In the genomic region with DNA sequence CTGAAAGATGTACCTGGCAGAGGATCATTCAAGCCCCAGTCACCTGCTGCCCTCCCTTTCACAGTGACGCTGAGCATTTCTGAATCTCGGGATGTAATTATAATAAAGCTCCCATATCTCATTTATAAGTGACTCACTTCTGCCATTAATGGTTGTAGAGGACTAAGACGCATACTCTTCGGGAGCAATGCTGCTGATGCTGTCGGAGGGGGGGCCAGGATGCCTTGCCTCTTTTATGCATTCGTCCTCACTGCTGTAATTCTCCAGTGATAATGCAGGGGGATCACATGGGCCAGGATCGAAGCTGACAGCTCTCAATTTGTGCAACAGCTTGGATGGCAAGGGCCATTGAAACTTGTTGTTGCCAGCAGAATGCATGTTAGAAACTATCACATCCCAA, we compare ENCODE assay signal across 18 cellular contexts. TPM values are rescaled to one million over a fixed set of nuclear protein-coding genes. Genes with fewer than 3 reads are reported as not detected.
A peak's percentile ranks its signal among the peaks of the same experiment; 100 is the strongest.
DNase-seq lines count a peak whose midpoint lies in the region; ATAC-seq and TF ChIP-seq lines count a peak whose summit lies in the region.
"Had no signal": no experiment of that assay in that cellular context is flagged by ENCODE, and none has a peak within 500 bp of the region (broad histone marks: within the 10 kb centered on the region; RNA-seq: fewer than 3 reads in every experiment).

No MANE protein-coding gene starts in this region.

- TF ChIP-seq CTCF in epithelial cell of proximal tubule (conservative IDR thresholded peaks at IDR 0.05; ENCODE audit: low read depth, low read length) (no peak), spleen (IDR thresholded peaks at IDR 0.05 in 8 of 11, conservative IDR thresholded peaks at IDR 0.05 in 3 of 11) (no peak)

- ATAC-seq in SK-N-SH treated with all-trans-retinoic acid at 6 μM for 48 hours = no peak
- no peak for ATAC-seq in GM21447 (IDR thresholded peaks at IDR 0.05; ENCODE audit: unreplicated experiment)
- ATAC-seq: CD8-positive, alpha-beta T cell had no signal

- DNase-seq in NCI-H69 (lab: John Stamatoyannopoulos, UW) (peak; percentile 14), epithelial cell of proximal tubule (ENCODE audit: low read depth) (no peak), spleen (peak; percentile 1), NCI-H128 (lab: John Stamatoyannopoulos, UW; ENCODE audit: unreplicated experiment) (no peak), NCI-H774 (lab: John Stamatoyannopoulos, UW) (no peak), NCI-H82 treated with DMSO at 0.1 percent for 48 hours (lab: John Stamatoyannopoulos, UW; ENCODE audit: unreplicated experiment) (no peak)
- DNase-seq: Caco-2; CD4-positive, CD25-positive, alpha-beta regulatory T cell; CD8-positive, alpha-beta T cell; DMS153; DND-41; GOT3; HFFc6 had no signal

- intact Hi-C loops in spleen (cut with DNase I; ENCODE audit: low total_unique reads) = no loop called here

- TF ChIP-seq POLR2A in spleen (IDR thresholded peaks at IDR 0.05) = no peak

- H3K36me3 ChIP-seq in spleen = no peaks in the 10 kb centered on the region
- H3K36me3 ChIP-seq: BLaER1, HAP-1 had no signal

- no peaks in the 10 kb centered on the region for H3K9me3 ChIP-seq in spleen
- H3K9me3 ChIP-seq: BLaER1, Caco-2, HAP-1 had no signal

- H3K27me3 ChIP-seq in spleen (replicated peaks in 1 of 7) = peaks cover 0 to 78% (median 26%) of the 10 kb centered on the region in 7 donors

- peaks cover 0 to 35% (median 16%) of the 10 kb centered on the region in 6 donors for H3K4me1 ChIP-seq in spleen
- H3K4me1 ChIP-seq: Caco-2, HAP-1 had no signal

- WGBS in spleen, 5 donors = 84 to 91% (median 86%) methylated on average over 7 of the region's 7 CpGs

- H3K27ac ChIP-seq in spleen = no peak overlapping the region
- H3K27ac ChIP-seq: BLaER1, C4-2B had no signal

- H3K4me3 ChIP-seq in epithelial cell of proximal tubule (ENCODE audit: low read depth, low read length) (peak overlapping the region; percentile 91), spleen (no peak overlapping the region)
- H3K4me3 ChIP-seq: BLaER1, HAP-1 had no signal

TF ChIP-seq in SK-N-SH treated with all-trans-retinoic acid at 6 μM for 48 hours, 23 proteins besides CTCF, POLR2A, EP300 and RAD21:
- TF ChIP-seq RARB (CRISPR knock-in tag; IDR thresholded peaks at IDR 0.05) (no peak), ISL1 (CRISPR knock-in tag; IDR thresholded peaks at IDR 0.05) (peak; percentile 38; the same call in 1 of the 2 replicates)

RNA-seq across cellular contexts. Expression of a gene that starts 3.1 kb away (rescaled TPM):
- total RNA-seq in epithelial cell of proximal tubule (3.1 and 7.3 TPM in 2 replicates), spleen (1 to 10 TPM in 6 of 7 donors, under 1 TPM in 1; 0.92 to 4.4 (median 2.4) TPM)
- polyA plus RNA-seq in spleen = under 1 TPM; 0.15 to 0.42 (median 0.29) TPM
- total RNA-seq: CD8-positive, alpha-beta T cell had no signal

Comparison
In these comparisons a context has a peak if more than half of its experiments do, and no peak if none do; other contexts are left out.
1. DNase-seq: peak in NCI-H69 (single experiment) and spleen (single experiment); none in epithelial cell of proximal tubule (single experiment), NCI-H128 (single experiment), NCI-H774 (single experiment) and NCI-H82 treated with DMSO at 0.1 percent for 48 hours (single experiment).